In genomic region chr12:56299853-56300643, GRCh38 we compare ENCODE assay signal across 1 cellular context.
TF ChIP-seq lines count a peak whose summit lies in the region.

Gene CS, minus strand, starts transcription at chr12:56300330. Its CDS starts 129 bp downstream, at chr12:56300201.

TF ChIP-seq in K562, 482 proteins besides CTCF, POLR2A, EP300 and RAD21 (continued from another document and continues in another):
- peak; percentile 86 for TF ChIP-seq ETS1 (conservative IDR thresholded peaks at IDR 0.05; ENCODE audit: control insufficient read depth, low read depth, low read length)
- TF ChIP-seq LARP7 (IDR thresholded peaks at IDR 0.05), result no peak
- no peak for TF ChIP-seq ZNF76 (CRISPR knock-in tag; IDR thresholded peaks at IDR 0.05; ENCODE audit: borderline replicate concordance)
- TF ChIP-seq BMI1 (IDR thresholded peaks at IDR 0.05; ENCODE audit: low read length), result no peak
- no peak for TF ChIP-seq GTF2A2 (tag; IDR thresholded peaks at IDR 0.05)
- TF ChIP-seq, protein P1, sequence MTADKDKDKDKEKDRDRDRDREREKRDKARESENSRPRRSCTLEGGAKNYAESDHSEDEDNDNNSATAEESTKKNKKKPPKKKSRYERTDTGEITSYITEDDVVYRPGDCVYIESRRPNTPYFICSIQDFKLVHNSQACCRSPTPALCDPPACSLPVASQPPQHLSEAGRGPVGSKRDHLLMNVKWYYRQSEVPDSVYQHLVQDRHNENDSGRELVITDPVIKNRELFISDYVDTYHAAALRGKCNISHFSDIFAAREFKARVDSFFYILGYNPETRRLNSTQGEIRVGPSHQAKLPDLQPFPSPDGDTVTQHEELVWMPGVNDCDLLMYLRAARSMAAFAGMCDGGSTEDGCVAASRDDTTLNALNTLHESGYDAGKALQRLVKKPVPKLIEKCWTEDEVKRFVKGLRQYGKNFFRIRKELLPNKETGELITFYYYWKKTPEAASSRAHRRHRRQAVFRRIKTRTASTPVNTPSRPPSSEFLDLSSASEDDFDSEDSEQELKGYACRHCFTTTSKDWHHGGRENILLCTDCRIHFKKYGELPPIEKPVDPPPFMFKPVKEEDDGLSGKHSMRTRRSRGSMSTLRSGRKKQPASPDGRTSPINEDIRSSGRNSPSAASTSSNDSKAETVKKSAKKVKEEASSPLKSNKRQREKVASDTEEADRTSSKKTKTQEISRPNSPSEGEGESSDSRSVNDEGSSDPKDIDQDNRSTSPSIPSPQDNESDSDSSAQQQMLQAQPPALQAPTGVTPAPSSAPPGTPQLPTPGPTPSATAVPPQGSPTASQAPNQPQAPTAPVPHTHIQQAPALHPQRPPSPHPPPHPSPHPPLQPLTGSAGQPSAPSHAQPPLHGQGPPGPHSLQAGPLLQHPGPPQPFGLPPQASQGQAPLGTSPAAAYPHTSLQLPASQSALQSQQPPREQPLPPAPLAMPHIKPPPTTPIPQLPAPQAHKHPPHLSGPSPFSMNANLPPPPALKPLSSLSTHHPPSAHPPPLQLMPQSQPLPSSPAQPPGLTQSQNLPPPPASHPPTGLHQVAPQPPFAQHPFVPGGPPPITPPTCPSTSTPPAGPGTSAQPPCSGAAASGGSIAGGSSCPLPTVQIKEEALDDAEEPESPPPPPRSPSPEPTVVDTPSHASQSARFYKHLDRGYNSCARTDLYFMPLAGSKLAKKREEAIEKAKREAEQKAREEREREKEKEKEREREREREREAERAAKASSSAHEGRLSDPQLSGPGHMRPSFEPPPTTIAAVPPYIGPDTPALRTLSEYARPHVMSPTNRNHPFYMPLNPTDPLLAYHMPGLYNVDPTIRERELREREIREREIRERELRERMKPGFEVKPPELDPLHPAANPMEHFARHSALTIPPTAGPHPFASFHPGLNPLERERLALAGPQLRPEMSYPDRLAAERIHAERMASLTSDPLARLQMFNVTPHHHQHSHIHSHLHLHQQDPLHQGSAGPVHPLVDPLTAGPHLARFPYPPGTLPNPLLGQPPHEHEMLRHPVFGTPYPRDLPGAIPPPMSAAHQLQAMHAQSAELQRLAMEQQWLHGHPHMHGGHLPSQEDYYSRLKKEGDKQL (CRISPR knock-in tag; IDR thresholded peaks at IDR 0.05; ENCODE audit: borderline replicate concordance), result no peak
- TF ChIP-seq, protein P2, sequence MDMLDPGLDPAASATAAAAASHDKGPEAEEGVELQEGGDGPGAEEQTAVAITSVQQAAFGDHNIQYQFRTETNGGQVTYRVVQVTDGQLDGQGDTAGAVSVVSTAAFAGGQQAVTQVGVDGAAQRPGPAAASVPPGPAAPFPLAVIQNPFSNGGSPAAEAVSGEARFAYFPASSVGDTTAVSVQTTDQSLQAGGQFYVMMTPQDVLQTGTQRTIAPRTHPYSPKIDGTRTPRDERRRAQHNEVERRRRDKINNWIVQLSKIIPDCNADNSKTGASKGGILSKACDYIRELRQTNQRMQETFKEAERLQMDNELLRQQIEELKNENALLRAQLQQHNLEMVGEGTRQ (CRISPR knock-in tag; IDR thresholded peaks at IDR 0.05), result no peak; the same call in 1 of the 2 replicates
- TF ChIP-seq, protein P3, sequence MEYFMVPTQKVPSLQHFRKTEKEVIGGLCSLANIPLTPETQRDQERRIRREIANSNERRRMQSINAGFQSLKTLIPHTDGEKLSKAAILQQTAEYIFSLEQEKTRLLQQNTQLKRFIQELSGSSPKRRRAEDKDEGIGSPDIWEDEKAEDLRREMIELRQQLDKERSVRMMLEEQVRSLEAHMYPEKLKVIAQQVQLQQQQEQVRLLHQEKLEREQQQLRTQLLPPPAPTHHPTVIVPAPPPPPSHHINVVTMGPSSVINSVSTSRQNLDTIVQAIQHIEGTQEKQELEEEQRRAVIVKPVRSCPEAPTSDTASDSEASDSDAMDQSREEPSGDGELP (CRISPR knock-in tag; IDR thresholded peaks at IDR 0.05; ENCODE audit: borderline replicate concordance), result peak; percentile 72
- TF ChIP-seq ETV1 (tag; conservative IDR thresholded peaks at IDR 0.05; ENCODE audit: low read depth), result no peak
- TF ChIP-seq ELF1 (tag; IDR thresholded peaks at IDR 0.05), result peak; percentile 6; the same call in 1 of the 2 replicates
- TF ChIP-seq SMARCA5 (IDR thresholded peaks at IDR 0.05), result no peak
- TF ChIP-seq DNMT1 (IDR thresholded peaks at IDR 0.05), result no peak
- no peak for TF ChIP-seq AFF4 (CRISPR knock-in tag; IDR thresholded peaks at IDR 0.05)
- no peak for TF ChIP-seq SIN3B (IDR thresholded peaks at IDR 0.05; ENCODE audit: low read depth)
- TF ChIP-seq TAF7 (tag; IDR thresholded peaks at IDR 0.05), result peak; percentile 75
- TF ChIP-seq ZNF436 (CRISPR knock-in tag; IDR thresholded peaks at IDR 0.05), result no peak
- TF ChIP-seq, protein P4, sequence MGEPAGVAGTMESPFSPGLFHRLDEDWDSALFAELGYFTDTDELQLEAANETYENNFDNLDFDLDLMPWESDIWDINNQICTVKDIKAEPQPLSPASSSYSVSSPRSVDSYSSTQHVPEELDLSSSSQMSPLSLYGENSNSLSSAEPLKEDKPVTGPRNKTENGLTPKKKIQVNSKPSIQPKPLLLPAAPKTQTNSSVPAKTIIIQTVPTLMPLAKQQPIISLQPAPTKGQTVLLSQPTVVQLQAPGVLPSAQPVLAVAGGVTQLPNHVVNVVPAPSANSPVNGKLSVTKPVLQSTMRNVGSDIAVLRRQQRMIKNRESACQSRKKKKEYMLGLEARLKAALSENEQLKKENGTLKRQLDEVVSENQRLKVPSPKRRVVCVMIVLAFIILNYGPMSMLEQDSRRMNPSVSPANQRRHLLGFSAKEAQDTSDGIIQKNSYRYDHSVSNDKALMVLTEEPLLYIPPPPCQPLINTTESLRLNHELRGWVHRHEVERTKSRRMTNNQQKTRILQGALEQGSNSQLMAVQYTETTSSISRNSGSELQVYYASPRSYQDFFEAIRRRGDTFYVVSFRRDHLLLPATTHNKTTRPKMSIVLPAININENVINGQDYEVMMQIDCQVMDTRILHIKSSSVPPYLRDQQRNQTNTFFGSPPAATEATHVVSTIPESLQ (CRISPR knock-in tag; IDR thresholded peaks at IDR 0.05), result peak; percentile 80; the same call in 1 of the 2 replicates
- TF ChIP-seq POLR2B (IDR thresholded peaks at IDR 0.05; ENCODE audit: low read depth, partially characterized antibody), result peak; percentile 81
- no peak for TF ChIP-seq DMBX1 (CRISPR knock-in tag; IDR thresholded peaks at IDR 0.05; ENCODE audit: borderline replicate concordance)
- no peak for TF ChIP-seq SMARCB1 (IDR thresholded peaks at IDR 0.05; ENCODE audit: insufficient read length, low read depth)
- TF ChIP-seq GTF2B (IDR thresholded peaks at IDR 0.05; ENCODE audit: extremely low read depth, insufficient read length), result no peak
- TF ChIP-seq, protein P5, sequence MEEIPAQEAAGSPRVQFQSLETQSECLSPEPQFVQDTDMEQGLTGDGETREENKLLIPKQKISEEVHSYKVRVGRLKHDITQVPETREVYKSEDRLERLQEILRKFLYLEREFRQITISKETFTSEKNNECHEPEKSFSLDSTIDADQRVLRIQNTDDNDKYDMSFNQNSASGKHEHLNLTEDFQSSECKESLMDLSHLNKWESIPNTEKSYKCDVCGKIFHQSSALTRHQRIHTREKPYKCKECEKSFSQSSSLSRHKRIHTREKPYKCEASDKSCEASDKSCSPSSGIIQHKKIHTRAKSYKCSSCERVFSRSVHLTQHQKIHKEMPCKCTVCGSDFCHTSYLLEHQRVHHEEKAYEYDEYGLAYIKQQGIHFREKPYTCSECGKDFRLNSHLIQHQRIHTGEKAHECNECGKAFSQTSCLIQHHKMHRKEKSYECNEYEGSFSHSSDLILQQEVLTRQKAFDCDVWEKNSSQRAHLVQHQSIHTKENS (CRISPR knock-in tag; IDR thresholded peaks at IDR 0.05), result no peak
- TF ChIP-seq CREM (IDR thresholded peaks at IDR 0.05; ENCODE audit: low read depth), result peak; percentile 54; the same call in 1 of the 2 replicates
- TF ChIP-seq ZNF780A (CRISPR knock-in tag; IDR thresholded peaks at IDR 0.05), result no peak
- TF ChIP-seq HOXB6 (CRISPR knock-in tag; IDR thresholded peaks at IDR 0.05; ENCODE audit: borderline replicate concordance), result no peak
- no peak for TF ChIP-seq MED1 (CRISPR knock-in tag; IDR thresholded peaks at IDR 0.05; ENCODE audit: borderline replicate concordance)
- TF ChIP-seq ZNF717 (CRISPR knock-in tag; IDR thresholded peaks at IDR 0.05), result no peak
- no peak for TF ChIP-seq ELF4 (CRISPR knock-in tag; IDR thresholded peaks at IDR 0.05)
- no peak for TF ChIP-seq MYNN (IDR thresholded peaks at IDR 0.05)
- TF ChIP-seq MYNN (CRISPR knock-in tag; IDR thresholded peaks at IDR 0.05), result no peak
- no peak for TF ChIP-seq RBM15 (IDR thresholded peaks at IDR 0.05; ENCODE audit: insufficient read depth, low read length)
- no peak for TF ChIP-seq SMARCE1 (IDR thresholded peaks at IDR 0.05)
- peak; percentile 81 for TF ChIP-seq RBBP5 (IDR thresholded peaks at IDR 0.05; ENCODE audit: borderline replicate concordance, insufficient read depth, low read length, poor library complexity, severe bottlenecking)
- TF ChIP-seq ZNF134 (CRISPR knock-in tag; conservative IDR thresholded peaks at IDR 0.05), result no peak
- no peak for TF ChIP-seq MAFG (tag; conservative IDR thresholded peaks at IDR 0.05)
- no peak for TF ChIP-seq TEAD4 (IDR thresholded peaks at IDR 0.05; ENCODE audit: low read length)
- no peak for TF ChIP-seq TEAD4 (CRISPR knock-in tag; IDR thresholded peaks at IDR 0.05; ENCODE audit: borderline replicate concordance)
- peak; percentile 53 for TF ChIP-seq SMAD1 (IDR thresholded peaks at IDR 0.05; ENCODE audit: low read depth, low read length, partially characterized antibody)
- no peak for TF ChIP-seq NCOA4 (IDR thresholded peaks at IDR 0.05; ENCODE audit: partially characterized antibody)
- no peak; the same call in none of the 2 replicates for TF ChIP-seq SMARCA4 (IDR thresholded peaks at IDR 0.05)
- TF ChIP-seq PCBP2 (IDR thresholded peaks at IDR 0.05; ENCODE audit: low read depth, low read length, poor library complexity, severe bottlenecking), result no peak
- TF ChIP-seq, protein P6, sequence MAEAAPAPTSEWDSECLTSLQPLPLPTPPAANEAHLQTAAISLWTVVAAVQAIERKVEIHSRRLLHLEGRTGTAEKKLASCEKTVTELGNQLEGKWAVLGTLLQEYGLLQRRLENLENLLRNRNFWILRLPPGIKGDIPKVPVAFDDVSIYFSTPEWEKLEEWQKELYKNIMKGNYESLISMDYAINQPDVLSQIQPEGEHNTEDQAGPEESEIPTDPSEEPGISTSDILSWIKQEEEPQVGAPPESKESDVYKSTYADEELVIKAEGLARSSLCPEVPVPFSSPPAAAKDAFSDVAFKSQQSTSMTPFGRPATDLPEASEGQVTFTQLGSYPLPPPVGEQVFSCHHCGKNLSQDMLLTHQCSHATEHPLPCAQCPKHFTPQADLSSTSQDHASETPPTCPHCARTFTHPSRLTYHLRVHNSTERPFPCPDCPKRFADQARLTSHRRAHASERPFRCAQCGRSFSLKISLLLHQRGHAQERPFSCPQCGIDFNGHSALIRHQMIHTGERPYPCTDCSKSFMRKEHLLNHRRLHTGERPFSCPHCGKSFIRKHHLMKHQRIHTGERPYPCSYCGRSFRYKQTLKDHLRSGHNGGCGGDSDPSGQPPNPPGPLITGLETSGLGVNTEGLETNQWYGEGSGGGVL (CRISPR knock-in tag; IDR thresholded peaks at IDR 0.05), result no peak
- TF ChIP-seq ZNF253 (CRISPR knock-in tag; conservative IDR thresholded peaks at IDR 0.05), result no peak
- no peak for TF ChIP-seq BRF1 (IDR thresholded peaks at IDR 0.05; ENCODE audit: borderline replicate concordance, extremely low read depth, insufficient read length)
- TF ChIP-seq PHTF2 (CRISPR knock-in tag; IDR thresholded peaks at IDR 0.05), result no peak
